ENCODE assay signal across 18 cellular contexts in genomic region chr1:157562515-157562914, GRCh38. TPM values are rescaled to one million over a fixed set of nuclear protein-coding genes. Genes with fewer than 3 reads are reported as not detected.
DNase-seq lines count a peak whose midpoint lies in the region; ATAC-seq and TF ChIP-seq lines count a peak whose summit lies in the region.
"Had no signal": no experiment of that assay in that cellular context is flagged by ENCODE, and none has a peak within 500 bp of the region (broad histone marks: within the 10 kb centered on the region; RNA-seq: fewer than 3 reads in every experiment).

No MANE protein-coding gene starts in this region.

- no peaks in the 10 kb centered on the region for H3K79me2 ChIP-seq in KMS-11 (ENCODE audit: insufficient read depth, low read depth)

- no peak overlapping the region for H3K9ac ChIP-seq in KMS-11
- H3K9ac ChIP-seq: neural progenitor cell had no signal

- H3K27ac ChIP-seq in KMS-11, result no peak overlapping the region
- no peak overlapping the region for H3K27ac ChIP-seq in body of pancreas
- H3K27ac ChIP-seq in uterus, result no peak overlapping the region
- H3K27ac ChIP-seq: brain microvascular endothelial cell, C4-2B, neural progenitor cell had no signal

- no peaks in the 10 kb centered on the region for H3K36me3 Mint-ChIP-seq in T-helper 17 cell (ENCODE audit: low read depth)
- no peaks in the 10 kb centered on the region for H3K36me3 Mint-ChIP-seq in glutamatergic neuron (ENCODE audit: unreplicated experiment)
- H3K36me3 Mint-ChIP-seq: neural progenitor cell had no signal

- H3K4me3 Mint-ChIP-seq in T-helper 17 cell (no peak overlapping the region), glutamatergic neuron (ENCODE audit: unreplicated experiment) (no peak overlapping the region)
- H3K4me3 Mint-ChIP-seq: neural progenitor cell; T-helper 2 cell treated with Interferon-gamma antibody and Interleukin-4, amounts not matched to agents 5 μg/mL and 100 μg/mL, for 36 hours had no signal

- intact Hi-C loops in body of pancreas (cut with DNase I) (no loop called here), uterus (cut with DNase I; ENCODE audit: low total_unique reads) (no loop called here)

- TF ChIP-seq CTCF in GM13976 (IDR thresholded peaks at IDR 0.05; ENCODE audit: borderline replicate concordance, control extremely low read depth, extremely low read depth, insufficient read depth, missing control alignments) (no peak), KMS-11 (conservative IDR thresholded peaks at IDR 0.05; ENCODE audit: low read depth, low read length) (no peak), body of pancreas (IDR thresholded peaks at IDR 0.05) (no peak), glutamatergic neuron (IDR thresholded peaks at IDR 0.05; ENCODE audit: partially characterized antibody, unreplicated experiment) (no peak), uterus (IDR thresholded peaks at IDR 0.05) (no peak)

- peak; percentile 88 for ATAC-seq in GM19395 (IDR thresholded peaks at IDR 0.05; ENCODE audit: unreplicated experiment)
- ATAC-seq in HG02852 (IDR thresholded peaks at IDR 0.05; ENCODE audit: unreplicated experiment), result peak; percentile 79
- ATAC-seq in T-helper 17 cell, result no peak
- no peak for ATAC-seq in body of pancreas
- ATAC-seq: K562 had no signal

- no peaks in the 10 kb centered on the region for H3K9me3 Mint-ChIP-seq in glutamatergic neuron (ENCODE audit: unreplicated experiment)
- H3K9me3 Mint-ChIP-seq: neural progenitor cell; T-helper 2 cell treated with Interferon-gamma antibody and Interleukin-4, amounts not matched to agents 5 μg/mL and 100 μg/mL, for 36 hours had no signal

- H3K9me3 ChIP-seq in T-helper 17 cell (ENCODE audit: control insufficient read depth, low read length, poor library complexity, severe bottlenecking) (no peaks in the 10 kb centered on the region), body of pancreas (no peaks in the 10 kb centered on the region), uterus (no peaks in the 10 kb centered on the region)

- WGBS in body of pancreas, 2 donors, result 28 to 38% methylated on average over 2 of the region's 2 CpGs

- H3K4me1 ChIP-seq in KMS-11 (ENCODE audit: low read depth, poor library complexity, severe bottlenecking) (peaks cover 13% of the 10 kb centered on the region), body of pancreas (no peaks in the 10 kb centered on the region), uterus (no peaks in the 10 kb centered on the region)
- H3K4me1 ChIP-seq: neural progenitor cell had no signal

- H3K27me3 Mint-ChIP-seq in T-helper 17 cell, result peaks cover 52% of the 10 kb centered on the region
- no peaks in the 10 kb centered on the region for H3K27me3 Mint-ChIP-seq in glutamatergic neuron (ENCODE audit: unreplicated experiment)

- peak overlapping the region; percentile 1; the same call in 1 of the 2 replicates for H3K4me2 ChIP-seq in KMS-11
- H3K4me2 ChIP-seq: neural progenitor cell had no signal

- no peak for TF ChIP-seq POLR2A in body of pancreas (IDR thresholded peaks at IDR 0.05)
- TF ChIP-seq POLR2A in uterus (IDR thresholded peaks at IDR 0.05), result no peak

- in situ Hi-C loops in GM13976 (cut with MboI; ENCODE audit: low sequenced_read_pairs, unreplicated experiment), result no loop called here

- peak; percentile 29 for DNase-seq in GM13976 (ENCODE audit: low spot score)
- no peak for DNase-seq in T-helper 17 cell
- DNase-seq in body of pancreas, result no peak
- no peak for DNase-seq in glutamatergic neuron
- DNase-seq in uterus, result no peak
- DNase-seq: activated T-cell treated with anti-CD3 and anti-CD28 coated beads, Interleukin-2, amount 50 U/mL, for 1 hour; brain microvascular endothelial cell; kidney; NCI-H774; substantia nigra had no signal

- no peaks in the 10 kb centered on the region for H4K20me1 ChIP-seq in KMS-11 (ENCODE audit: insufficient read depth)

- H3K27ac Mint-ChIP-seq in T-helper 17 cell (no peak overlapping the region), glutamatergic neuron (ENCODE audit: unreplicated experiment) (no peak overlapping the region)
- H3K27ac Mint-ChIP-seq: neural progenitor cell; T-helper 2 cell treated with Interferon-gamma antibody and Interleukin-4, amounts not matched to agents 5 μg/mL and 100 μg/mL, for 36 hours had no signal

- H3K27me3 ChIP-seq in KMS-11 (ENCODE audit: insufficient read depth, low read depth), result no peaks in the 10 kb centered on the region
- no peaks in the 10 kb centered on the region for H3K27me3 ChIP-seq in body of pancreas
- no peaks in the 10 kb centered on the region for H3K27me3 ChIP-seq in uterus
- H3K27me3 ChIP-seq: brain microvascular endothelial cell, neural progenitor cell had no signal

- H3K4me3 ChIP-seq in KMS-11 (IDR thresholded peaks at IDR 0.05; ENCODE audit: insufficient read depth, low read depth, low read length) (no peak overlapping the region), body of pancreas (no peak overlapping the region), uterus (no peak overlapping the region)
- H3K4me3 ChIP-seq: K562, neural progenitor cell had no signal

- H3K36me3 ChIP-seq in KMS-11 (ENCODE audit: insufficient read depth) (no peaks in the 10 kb centered on the region), body of pancreas (replicated peaks in 1 of 2; ENCODE audit: insufficient read depth in 1 of 2, low read depth in 2 of 2) (no peaks in the 10 kb centered on the region), uterus (no peaks in the 10 kb centered on the region)
- H3K36me3 ChIP-seq: brain microvascular endothelial cell, neural progenitor cell had no signal

- H2AFZ ChIP-seq in KMS-11 (ENCODE audit: low read depth), result no peak overlapping the region
- H2AFZ ChIP-seq: neural progenitor cell had no signal

- H3K4me1 Mint-ChIP-seq in T-helper 17 cell (no peaks in the 10 kb centered on the region), glutamatergic neuron (ENCODE audit: low read depth, unreplicated experiment) (no peaks in the 10 kb centered on the region)
- H3K4me1 Mint-ChIP-seq: neural progenitor cell had no signal

RNA-seq across cellular contexts. Expression of gene FCRL5, which starts 10.2 kb away (rescaled TPM):
- total RNA-seq in T-helper 17 cell (1 to 10 TPM in 1 of 2 donors, not detected in 1; 3.2 TPM), body of pancreas (under 1 TPM; 0.33 to 0.52 TPM), glutamatergic neuron (ENCODE audit: unreplicated experiment) (not detected), uterus (1 to 10 TPM in 1 of 4 donors, under 1 TPM in 1, not detected in 2; 0.48 to 1.3 TPM)
- total RNA-seq: fibroblast of lung, K562 had no signal

RNA-seq across cellular contexts. Expression of gene FCRL4, which starts 35.4 kb away (rescaled TPM):
- total RNA-seq in T-helper 17 cell (not detected), body of pancreas (not detected), glutamatergic neuron (ENCODE audit: unreplicated experiment) (not detected), uterus (not detected)
- total RNA-seq: fibroblast of lung, K562, kidney had no signal

Comparison
In these comparisons a context has a peak if more than half of its experiments do, and no peak if none do; other contexts are left out.
1. ATAC-seq: peak in GM19395 (single experiment) and HG02852 (single experiment); none in T-helper 17 cell (single experiment) and body of pancreas (single experiment).